In the genomic region with DNA sequence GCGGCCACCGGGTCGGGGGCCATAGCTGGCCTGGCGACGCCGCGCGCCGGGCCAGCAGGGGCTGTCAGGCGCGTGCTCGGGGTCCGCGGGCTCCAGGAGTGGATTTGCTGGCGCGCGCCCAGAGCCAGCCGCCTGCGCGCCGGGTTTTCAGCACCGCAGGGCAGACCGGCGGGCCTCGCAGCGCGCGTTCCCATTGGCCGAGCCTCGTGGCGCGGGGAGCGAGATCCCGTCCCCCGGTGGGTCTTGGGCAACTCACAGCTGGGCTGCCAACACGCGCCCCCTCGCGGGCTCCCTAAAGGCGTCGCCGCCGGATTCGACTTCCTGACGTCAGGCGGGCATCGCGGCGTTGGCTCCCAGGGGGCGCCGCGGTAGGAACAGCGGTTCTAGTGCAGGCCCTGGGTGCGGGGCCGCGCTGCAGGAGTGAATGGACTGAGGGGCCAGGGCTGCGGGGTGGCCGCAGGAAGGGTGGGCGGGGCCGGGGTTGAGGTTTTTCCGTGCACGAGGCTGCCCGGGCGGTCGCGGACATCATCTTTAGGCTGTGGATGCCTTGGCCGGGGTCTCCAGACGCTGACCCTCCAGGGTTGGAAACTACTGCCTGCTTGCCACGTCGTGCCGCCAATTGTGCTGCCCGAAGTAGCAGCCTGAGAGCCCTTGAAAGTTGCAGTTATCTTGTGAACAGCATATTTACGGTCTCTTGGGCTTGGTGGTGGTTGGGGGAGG, we compare ENCODE assay signal across 8 cellular contexts. TPM values are rescaled to one million over a fixed set of nuclear protein-coding genes. Genes with fewer than 3 reads are reported as not detected.
A peak's percentile ranks its signal among the peaks of the same experiment; 100 is the strongest.
DNase-seq lines count a peak whose midpoint lies in the region; ATAC-seq and TF ChIP-seq lines count a peak whose summit lies in the region.

FADS1 (minus strand) TSS at position 268 of the 720 bp plus-strand sequence; CDS start at position 194, 74 bp downstream.

- in situ Hi-C loops in astrocyte of the spinal cord (cut with HindIII; ENCODE audit: low sequenced_read_pairs), result no loop called here

- TF ChIP-seq CTCF in GM12874 (IDR thresholded peaks at IDR 0.05; ENCODE audit: insufficient read depth, low read depth, low read length) (peak; percentile 82), astrocyte of the spinal cord (IDR thresholded peaks at IDR 0.05; ENCODE audit: low read depth, low read length) (peak; percentile 53)

- DNase-seq in NCI-H1930 (lab: John Stamatoyannopoulos, UW), result peak; percentile 94 to 96
- peak; percentile 75 for DNase-seq in T-helper 9 cell
- DNase-seq in astrocyte of the spinal cord (ENCODE audit: low read depth, low spot score), result peak; percentile 94
- peak; percentile 90 to 92 for DNase-seq in hippocampal formation (lab: John Stamatoyannopoulos, UW)
- peak; percentile 77 for DNase-seq in renal cortical epithelial cell (ENCODE audit: low read depth)

- ATAC-seq in HG02798 (IDR thresholded peaks at IDR 0.05; ENCODE audit: poor library complexity, unreplicated experiment), result peak; percentile 65
- no peak for ATAC-seq in HG02870 (IDR thresholded peaks at IDR 0.05; ENCODE audit: unreplicated experiment)

- peak within 1 kb of the TSS; percentile 76 for H3K4me3 ChIP-seq in astrocyte of the spinal cord (ENCODE audit: low read depth, low read length)

RNA-seq across cellular contexts. Expression of gene FADS1, which starts in this region (rescaled TPM):
- 35.8 and 84.6 TPM in 2 replicates for total RNA-seq in renal cortical epithelial cell
